10 cellular contexts compared by ENCODE assay signal in genomic region chr1:150976401-150976821, GRCh38. TPM values are rescaled to one million over a fixed set of nuclear protein-coding genes. Genes with fewer than 3 reads are reported as not detected.
A peak's percentile ranks its signal among the peaks of the same experiment; 100 is the strongest.
DNase-seq lines count a peak whose midpoint lies in the region; ATAC-seq and TF ChIP-seq lines count a peak whose summit lies in the region.
"Had no signal": no experiment of that assay in that cellular context is flagged by ENCODE, and none has a peak within 500 bp of the region (broad histone marks: within the 10 kb centered on the region; RNA-seq: fewer than 3 reads in every experiment).

No MANE protein-coding gene starts in this region.

- no peaks in the 10 kb centered on the region for H3K27me3 ChIP-seq in CD4-positive, alpha-beta T cell (ENCODE audit: control insufficient read depth, insufficient read depth, low read length)
- H3K27me3 ChIP-seq in parathyroid adenoma (ENCODE audit: control insufficient read depth, insufficient read depth, low read length): no peaks in the 10 kb centered on the region

- TF ChIP-seq POLR2A in NB4 (IDR thresholded peaks at IDR 0.05; ENCODE audit: extremely low read depth, insufficient read length): no peak

- CTCF ChIA-PET in CD4-positive, alpha-beta T cell (lab: Charles Lee): no interaction called here

- H3K9me3 Mint-ChIP-seq in CD4-positive, alpha-beta T cell: no peaks in the 10 kb centered on the region
- H3K9me3 Mint-ChIP-seq in effector memory CD8-positive, alpha-beta T cell: no peaks in the 10 kb centered on the region

- no peak for TF ChIP-seq CTCF in CD4-positive, alpha-beta T cell (IDR thresholded peaks at IDR 0.05)
- TF ChIP-seq CTCF in NB4 (IDR thresholded peaks at IDR 0.05; ENCODE audit: low read depth, low read length) (no peak), parathyroid adenoma (IDR thresholded peaks at IDR 0.05) (no peak)

- peak overlapping the region; percentile 50 for H3K4me3 ChIP-seq in NB4 (ENCODE audit: low read depth, low read length)
- no peak overlapping the region for H3K4me3 ChIP-seq in parathyroid adenoma (ENCODE audit: low read depth, low read length)

- POLR2A ChIA-PET in CD4-positive, alpha-beta T cell (lab: Charles Lee): interaction anchor here (0.7 to 2.3 kb wide), 5 partner anchors 13 to 1089 kb away, joined by 3 to 5 read pairs (median 3); partner anchors contain the start of genes ENSA and MINDY1

- H2AFZ ChIP-seq in parathyroid adenoma: no peak overlapping the region

- H3K9ac ChIP-seq in parathyroid adenoma: no peak overlapping the region

- H3K27me3 Mint-ChIP-seq in CD4-positive, alpha-beta T cell: no peaks in the 10 kb centered on the region
- no peaks in the 10 kb centered on the region for H3K27me3 Mint-ChIP-seq in effector memory CD8-positive, alpha-beta T cell

- H3K9me3 ChIP-seq in CD4-positive, alpha-beta T cell (ENCODE audit: control insufficient read depth, low read length): no peaks in the 10 kb centered on the region
- H3K9me3 ChIP-seq in parathyroid adenoma (ENCODE audit: control insufficient read depth, low read length): no peaks in the 10 kb centered on the region

- peaks cover 9% of the 10 kb centered on the region for H3K36me3 Mint-ChIP-seq in CD4-positive, alpha-beta T cell (ENCODE audit: low read depth)
- peaks cover 12% of the 10 kb centered on the region for H3K36me3 Mint-ChIP-seq in effector memory CD8-positive, alpha-beta T cell (ENCODE audit: insufficient read depth)

- peak overlapping the region; percentile 83 for H3K27ac Mint-ChIP-seq in CD4-positive, alpha-beta T cell
- H3K27ac Mint-ChIP-seq in effector memory CD8-positive, alpha-beta T cell: peak overlapping the region; percentile 78 to 84

- H3K4me3 Mint-ChIP-seq in CD4-positive, alpha-beta T cell: peak overlapping the region; percentile 91
- H3K4me3 Mint-ChIP-seq in effector memory CD8-positive, alpha-beta T cell: peak overlapping the region; percentile 82 to 85

- no peaks in the 10 kb centered on the region for H3K36me3 ChIP-seq in parathyroid adenoma (ENCODE audit: control insufficient read depth, insufficient read depth, low read length)

- H3K4me2 ChIP-seq in parathyroid adenoma (ENCODE audit: low read length): no peak overlapping the region

- peaks cover 64% of the 10 kb centered on the region for H3K4me1 Mint-ChIP-seq in CD4-positive, alpha-beta T cell (ENCODE audit: low read depth)
- peaks cover 41 to 48% of the 10 kb centered on the region in 2 donors for H3K4me1 Mint-ChIP-seq in effector memory CD8-positive, alpha-beta T cell (ENCODE audit: low read depth in 2 of 2)

- DNase-seq in CD4-positive, alpha-beta T cell: no peak
- DNase-seq in NB4 (ENCODE audit: low read depth): no peak
- DNase-seq in effector memory CD8-positive, alpha-beta T cell: no peak
- DNase-seq in stimulated activated CD4-positive, alpha-beta T cell treated with anti-CD3 and anti-CD28 coated beads, Interleukin-4, amount 100 ng/mL, for 1 hour: no peak
- no peak for DNase-seq in effector CD8-positive, alpha-beta T cell (lab: John Stamatoyannopoulos, UW)
- no peak for DNase-seq in NCI-H2171 (lab: John Stamatoyannopoulos, UW)
- DNase-seq: DMS79, NCI-H510A treated with DMSO at 0.1 percent for 48 hours had no signal

- H3K79me2 ChIP-seq in parathyroid adenoma: peaks cover 10% of the 10 kb centered on the region

- intact Hi-C loops in CD4-positive, alpha-beta T cell (cut with DNase I, micrococcal nuclease): loop anchor here (10.0 kb wide), 2 partner anchors 512 to 722 kb away; partner anchors contain the start of gene CA14 (in 1 of the 2)

- ATAC-seq in CD4-positive, alpha-beta T cell (ENCODE audit: poor library complexity): no peak
- ATAC-seq in effector memory CD8-positive, alpha-beta T cell (replicated peaks): no peak
- ATAC-seq in esophagus mucosa: no peak

- H3K4me1 ChIP-seq in parathyroid adenoma: peaks cover 31% of the 10 kb centered on the region

- H3K27ac ChIP-seq in CD4-positive, alpha-beta T cell (ENCODE audit: low read depth, low read length): no peak overlapping the region
- peak overlapping the region; percentile 71 for H3K27ac ChIP-seq in parathyroid adenoma

RNA-seq across cellular contexts. Expression of gene CERS2, which starts 1.8 kb away (rescaled TPM):
- 10 to 100 TPM; 73.8 to 80.1 TPM for total RNA-seq in CD4-positive, alpha-beta T cell
- 49.8 TPM for total RNA-seq in esophagus mucosa

RNA-seq across cellular contexts. Expression of gene ANXA9, which starts 5.7 kb away (rescaled TPM):
- total RNA-seq in CD4-positive, alpha-beta T cell: not detected
- 0.40 TPM for total RNA-seq in esophagus mucosa

RNA-seq across cellular contexts. Expression of gene MINDY1, which starts 30.3 kb away (rescaled TPM):
- total RNA-seq in CD4-positive, alpha-beta T cell: 1 to 10 TPM; 7.8 to 9.2 TPM
- total RNA-seq in esophagus mucosa: 33.4 TPM

RNA-seq across cellular contexts. Expression of gene PRUNE1, which starts 31.8 kb away (rescaled TPM):
- 10 to 100 TPM; 10.9 to 12.1 TPM for total RNA-seq in CD4-positive, alpha-beta T cell
- 14.3 TPM for total RNA-seq in esophagus mucosa

RNA-seq across cellular contexts. Expression of gene SETDB1, which starts 50.2 kb away (rescaled TPM):
- total RNA-seq in CD4-positive, alpha-beta T cell: 10 to 100 TPM; 39.4 to 40.4 TPM
- 24.3 TPM for total RNA-seq in esophagus mucosa
